ENCODE assay signal across 15 cellular contexts in genomic region chr10:103683851-103684250, GRCh38.
"Had no signal": no experiment of that assay in that cellular context is flagged by ENCODE, and none has a peak within 500 bp of the region (broad histone marks: within the 10 kb centered on the region; RNA-seq: fewer than 3 reads in every experiment).

No MANE protein-coding gene starts in this region.

- H3K27ac ChIP-seq: body of pancreas, epithelial cell of prostate, gastrocnemius medialis, hepatocyte, thyroid gland, WERI-Rb-1 had no signal

- H3K36me3 ChIP-seq: gastrocnemius medialis, thyroid gland, WERI-Rb-1 had no signal

- H3K9me3 Mint-ChIP-seq: activated CD4-positive, alpha-beta T cell treated with anti-CD3 and anti-CD28 coated beads, Interleukin-2, amount 10 ng/mL, durations not matched to agents 24 days and 14 days; activated naive CD4-positive, alpha-beta T cell treated with anti-CD3 and anti-CD28 coated beads, Interleukin-2, amount 10 ng/mL, durations not matched to agents 7 days and 5 days; activated T-helper 2 cell treated with anti-CD3 and anti-CD28 coated beads, Interferon-gamma antibody, Interleukin-2, Interleukin-4, amounts not matched to agents 10 μg/mL and 5 μg/mL and 100 μg/mL, durations not matched to agents 14 hours and 24 hours and 36 hours; mesothelial cell of epicardium had no signal

- H3K4me2 ChIP-seq: hepatocyte had no signal

- H3K27me3 ChIP-seq: body of pancreas, gastrocnemius medialis, hepatocyte, thyroid gland had no signal

- H3K4me3 ChIP-seq: body of pancreas, gastrocnemius medialis, hepatocyte, skin epidermis, thyroid gland had no signal

- H3K27ac Mint-ChIP-seq: activated CD4-positive, alpha-beta T cell treated with anti-CD3 and anti-CD28 coated beads, Interleukin-2, amount 10 ng/mL, durations not matched to agents 24 days and 14 days; activated naive CD4-positive, alpha-beta T cell treated with anti-CD3 and anti-CD28 coated beads, Interleukin-2, amount 10 ng/mL, durations not matched to agents 7 days and 5 days; activated T-helper 2 cell treated with anti-CD3 and anti-CD28 coated beads, Interferon-gamma antibody, Interleukin-2, Interleukin-4, amounts not matched to agents 10 μg/mL and 5 μg/mL and 100 μg/mL, durations not matched to agents 14 hours and 24 hours and 36 hours; mesothelial cell of epicardium had no signal

- H3K36me3 Mint-ChIP-seq: activated naive CD4-positive, alpha-beta T cell treated with anti-CD3 and anti-CD28 coated beads, Interleukin-2, amount 10 ng/mL, durations not matched to agents 7 days and 5 days; mesothelial cell of epicardium had no signal

- H3K4me1 ChIP-seq: body of pancreas, thyroid gland had no signal

- ATAC-seq: body of pancreas, gastrocnemius medialis had no signal

- H2AFZ ChIP-seq: hepatocyte had no signal

- DNase-seq: activated CD4-positive, alpha-beta T cell treated with anti-CD3 and anti-CD28 coated beads, Interleukin-2, amount 10 ng/mL, durations not matched to agents 24 days and 14 days; activated naive CD4-positive, alpha-beta T cell treated with anti-CD3 and anti-CD28 coated beads, Interleukin-2, amount 10 ng/mL, durations not matched to agents 7 days and 5 days; activated T-cell treated with anti-CD3 and anti-CD28 coated beads for 4 hours; body of pancreas; central memory CD4-positive, alpha-beta T cell; cortex of kidney; effector memory CD4-positive, alpha-beta T cell; gastrocnemius medialis; thyroid gland; WERI-Rb-1 had no signal

- H3K9me3 ChIP-seq: body of pancreas, gastrocnemius medialis, thyroid gland had no signal

- H3K4me3 Mint-ChIP-seq: activated CD4-positive, alpha-beta T cell treated with anti-CD3 and anti-CD28 coated beads, Interleukin-2, amount 10 ng/mL, durations not matched to agents 24 days and 14 days; activated naive CD4-positive, alpha-beta T cell treated with anti-CD3 and anti-CD28 coated beads, Interleukin-2, amount 10 ng/mL, durations not matched to agents 7 days and 5 days; mesothelial cell of epicardium had no signal
